Comparison of ENCODE assay signal across 13 cellular contexts in the genomic region with DNA sequence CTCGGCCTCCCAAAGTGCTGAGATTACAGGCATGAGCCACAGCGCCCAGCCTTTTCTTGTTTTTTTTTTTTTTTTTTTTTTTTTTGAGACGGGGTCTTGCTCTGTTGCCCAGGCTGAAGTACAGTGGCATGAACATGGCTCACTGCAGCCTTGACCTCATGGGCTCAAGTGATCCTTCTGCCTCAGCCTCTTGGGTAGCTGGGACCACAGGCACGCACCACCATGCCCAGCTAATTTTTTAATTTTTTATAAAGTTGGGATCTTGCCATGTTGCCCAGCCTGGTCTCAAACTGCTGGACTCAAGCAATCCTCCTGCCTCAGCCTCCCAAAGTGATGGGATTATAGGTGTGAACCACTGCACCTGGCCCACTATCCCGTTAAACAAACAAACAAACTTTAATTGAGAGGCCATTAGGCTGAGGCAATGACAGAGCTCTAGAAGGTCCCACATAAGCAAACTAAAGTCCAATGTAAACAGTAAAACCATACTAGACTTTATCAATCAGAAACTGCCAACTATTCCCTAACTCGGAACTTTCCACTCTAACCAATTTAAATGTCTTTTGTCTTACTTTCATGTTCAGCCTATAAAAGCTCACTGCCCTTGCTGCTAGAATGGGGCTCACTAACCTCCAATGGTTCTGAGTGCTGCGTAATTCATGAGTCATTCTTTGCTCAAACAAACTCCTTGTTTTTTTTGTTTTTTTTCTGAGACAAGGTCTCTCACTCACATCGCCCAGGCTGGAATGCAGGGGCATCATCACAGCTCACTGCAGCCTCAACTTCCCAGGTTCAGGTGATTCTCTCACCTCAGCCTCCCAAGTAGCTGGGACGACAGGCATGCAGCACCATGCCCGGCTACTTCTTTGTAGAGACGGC. TPM values are rescaled to one million over a fixed set of nuclear protein-coding genes. Genes with fewer than 3 reads are reported as not detected.
DNase-seq lines count a peak whose midpoint lies in the region; ATAC-seq, FAIRE-seq and TF ChIP-seq lines count a peak whose summit lies in the region.
"Had no signal": no experiment of that assay in that cellular context is flagged by ENCODE, and none has a peak within 500 bp of the region (broad histone marks: within the 10 kb centered on the region; RNA-seq: fewer than 3 reads in every experiment).

No MANE protein-coding gene starts in this region.

- FAIRE-seq in A549 (lab: Jason Lieb, UNC): peak; percentile 99
- FAIRE-seq: small intestine had no signal

- peaks cover 16% of the 10 kb centered on the region for H3K9me3 ChIP-seq in A549
- no peaks in the 10 kb centered on the region for H3K9me3 ChIP-seq in HAP-1
- H3K9me3 ChIP-seq in prostate gland: no peaks in the 10 kb centered on the region

- H3K36me3 ChIP-seq in HAP-1 (replicated peaks) (peaks cover 3% of the 10 kb centered on the region; the same call in 1 of the 2 replicates), prostate gland (no peaks in the 10 kb centered on the region)

- no peak for TF ChIP-seq RAD21 in A549 (conservative IDR thresholded peaks at IDR 0.05 in 1 of 2, IDR thresholded peaks at IDR 0.05 in 1 of 2)

- H3K36me3 Mint-ChIP-seq in HFFc6 (ENCODE audit: low read depth): peaks cover 31% of the 10 kb centered on the region

- H3K27me3 ChIP-seq in HAP-1 (ENCODE audit: low read depth) (no peaks in the 10 kb centered on the region), prostate gland (replicated peaks; ENCODE audit: insufficient read depth) (no peaks in the 10 kb centered on the region)

- H3K4me1 Mint-ChIP-seq in HFFc6 (ENCODE audit: low read depth): peaks cover 28% of the 10 kb centered on the region
- H3K4me1 Mint-ChIP-seq: stimulated activated memory B cell treated with anti-CD40 and anti-IgM and Interleukin-4, amounts not matched to agents 10 μg/mL and 1 μg/mL and 100 μg/mL, for 72 hours; T-cell had no signal

- TF ChIP-seq CTCF in A549 (IDR thresholded peaks at IDR 0.05) (no peak), HFFc6 (IDR thresholded peaks at IDR 0.05) (no peak), prostate gland (IDR thresholded peaks at IDR 0.05) (no peak)

- in situ Hi-C loops in HAP-1 (cut with MboI; ENCODE audit: low sequenced_read_pairs): no loop called here

- H3K27ac Mint-ChIP-seq in HFFc6: peak overlapping the region; percentile 77
- H3K27ac Mint-ChIP-seq: dendritic cell treated with granulocyte-macrophage colony-stimulating factor and Interleukin-4, amounts not matched to agents 40 ng/mL and 50 ng/mL, for 4 days; stimulated activated memory B cell treated with anti-CD40 and anti-IgM and Interleukin-4, amounts not matched to agents 10 μg/mL and 1 μg/mL and 100 μg/mL, for 72 hours; T-cell had no signal

- peak overlapping the region; percentile 62 for H3K4me2 ChIP-seq in A549

- 38% methylated on average over 11 of the region's 11 CpGs for WGBS in A549 (ENCODE audit: missing lambda C conversion rate)
- WGBS in prostate gland: 81% methylated on average over 11 of the region's 11 CpGs

- DNase-seq in A549 (ENCODE audit: low read depth in 1 of 2, low spot score in 1 of 2) (peak; percentile 75 to 86), HFFc6 (peak; percentile 89), amniotic stem cell (lab: John Stamatoyannopoulos, UW) (peak; percentile 63), hepatic stellate cell (ENCODE audit: low spot score) (peak; percentile 49), HAP-1 (ENCODE audit: low spot score in 2 of 2) (no peak), prostate gland (ENCODE audit: low spot score) (no peak), NCI-H1092 (lab: John Stamatoyannopoulos, UW) (no peak), superior temporal gyrus (ENCODE audit: extremely low spot score) (no peak)
- DNase-seq: small intestine, T-cell had no signal

- ATAC-seq in A549: peak; percentile 97 to 98
- ATAC-seq: stimulated activated memory B cell treated with anti-CD40 and anti-IgM and Interleukin-4, amounts not matched to agents 10 μg/mL and 1 μg/mL and 100 μg/mL, for 72 hours; T-cell had no signal

- TF ChIP-seq EP300 in A549 (IDR thresholded peaks at IDR 0.05): no peak

- H3K4me3 Mint-ChIP-seq in HFFc6: peak overlapping the region; percentile 30; the same call in 1 of the 2 replicates
- H3K4me3 Mint-ChIP-seq: dendritic cell treated with granulocyte-macrophage colony-stimulating factor and Interleukin-4, amounts not matched to agents 40 ng/mL and 50 ng/mL, for 4 days; stimulated activated memory B cell treated with anti-CD40 and anti-IgM and Interleukin-4, amounts not matched to agents 10 μg/mL and 1 μg/mL and 100 μg/mL, for 72 hours; T-cell had no signal

- no peak overlapping the region for H3K4me3 ChIP-seq in A549
- H3K4me3 ChIP-seq in HAP-1: no peak overlapping the region
- no peak overlapping the region for H3K4me3 ChIP-seq in prostate gland

- POLR2A ChIA-PET in A549 (lab: Yijun Ruan, JAX): interaction anchor here (0.8 to 1.1 kb wide), 2 partner anchors 24 to 160 kb away, joined by 3 to 4 read pairs; partner anchors contain the start of gene EDRF1

- TF ChIP-seq POLR2A in A549 (IDR thresholded peaks at IDR 0.05; ENCODE audit: low read length) (no peak), prostate gland (IDR thresholded peaks at IDR 0.05) (no peak)

- CTCF ChIA-PET in A549 (lab: Yijun Ruan, JAX): interaction anchor here (0.6 to 3.9 kb wide), 4 partner anchors 10 to 1137 kb away, joined by 3 to 15 read pairs (median 3); no protein-coding TSS in a partner anchor

- intact Hi-C loops in prostate gland (cut with DNase I): no loop called here

- peaks cover 42% of the 10 kb centered on the region for H3K4me1 ChIP-seq in A549
- H3K4me1 ChIP-seq in HAP-1: peaks cover 9% of the 10 kb centered on the region
- H3K4me1 ChIP-seq in prostate gland (replicated peaks): no peaks in the 10 kb centered on the region

- H3K27ac ChIP-seq in A549 (peak overlapping the region; percentile 67 to 79; a peak in 5 of 6 replicates), prostate gland (no peak overlapping the region)

- no peaks in the 10 kb centered on the region; the same call in 1 of the 2 replicates for H3K27me3 Mint-ChIP-seq in HFFc6 (ENCODE audit: insufficient read depth)
- H3K27me3 Mint-ChIP-seq: dendritic cell treated with granulocyte-macrophage colony-stimulating factor and Interleukin-4, amounts not matched to agents 40 ng/mL and 50 ng/mL, for 4 days; stimulated activated memory B cell treated with anti-CD40 and anti-IgM and Interleukin-4, amounts not matched to agents 10 μg/mL and 1 μg/mL and 100 μg/mL, for 72 hours; T-cell had no signal

- H3K9me3 Mint-ChIP-seq in HFFc6: peaks cover 14% of the 10 kb centered on the region

TF ChIP-seq in A549, 52 proteins besides CTCF, POLR2A, EP300 and RAD21 (continues in another document):
- TF ChIP-seq RNF2 (IDR thresholded peaks at IDR 0.05; ENCODE audit: borderline replicate concordance, low read depth): no peak
- peak; percentile 88 for TF ChIP-seq FOSL2 (IDR thresholded peaks at IDR 0.05)
- TF ChIP-seq FOSL2 (CRISPR knock-in tag; IDR thresholded peaks at IDR 0.05): peak; percentile 93
- TF ChIP-seq PBX3 (IDR thresholded peaks at IDR 0.05): no peak
- TF ChIP-seq PHF8 (IDR thresholded peaks at IDR 0.05; ENCODE audit: borderline replicate concordance, low read depth): no peak
- TF ChIP-seq ZSCAN20 (CRISPR knock-in tag; IDR thresholded peaks at IDR 0.05): no peak
- peak in 1 of 2 experiments; percentile 67; a peak in 2 of 4 replicates for TF ChIP-seq CEBPB (IDR thresholded peaks at IDR 0.05)

RNA-seq across cellular contexts. Expression of gene DHX32, which starts 1.9 kb away (rescaled TPM):
- polyA plus RNA-seq in A549 (2011; rRNA removed) (59.2 and 61.8 TPM in 2 replicates), A549 (2017; fragmentation: RNase III; extraction: RNeasy Plus Mini Kit Qiagen cat#74134 plus additional on column Dnase treatment) (28.2 to 40.5 TPM (median 37.4 TPM) in 3 replicates)
- 14.3 and 16.2 TPM in 2 replicates for polyA plus RNA-seq in A549 (2012; cell fraction: cytosol; rRNA removed)
- polyA plus RNA-seq in A549 (2012; cell fraction: nucleus; rRNA removed): 10.0 and 15.6 TPM in 2 replicates
- polyA minus RNA-seq in A549 (2011; rRNA and poly(A)+ RNA removed): 32.2 and 34.6 TPM in 2 replicates
- total RNA-seq in HFFc6 (2021; fragmentation: NEBNext Ultra II Directional; extraction: Animal tissue kit (Norgen Biotek cat#: 25700)): 10 to 100 TPM; 18.6 to 22.4 (median 20.8) TPM
- total RNA-seq in prostate gland: 10 to 100 TPM; 39.3 to 53.5 TPM

RNA-seq across cellular contexts. Expression of gene FANK1, which starts 17.2 kb away (rescaled TPM):
- 4.3 and 5.3 TPM in 2 replicates for polyA plus RNA-seq in A549 (2011; rRNA removed)
- polyA plus RNA-seq in A549 (2012; cell fraction: cytosol; rRNA removed): 1.6 and 2.1 TPM in 2 replicates
- polyA plus RNA-seq in A549 (2012; cell fraction: nucleus; rRNA removed): 1.8 and 5.4 TPM in 2 replicates
- 3.4 to 5.6 TPM (median 4.1 TPM) in 3 replicates for polyA plus RNA-seq in A549 (2017; fragmentation: RNase III; extraction: RNeasy Plus Mini Kit Qiagen cat#74134 plus additional on column Dnase treatment)
- polyA minus RNA-seq in A549 (2011; rRNA and poly(A)+ RNA removed): 3.9 and 5.4 TPM in 2 replicates
- total RNA-seq in HFFc6 (2021; fragmentation: NEBNext Ultra II Directional; extraction: Animal tissue kit (Norgen Biotek cat#: 25700)): 1 to 10 TPM in 2 of 6 experiments, under 1 TPM in 4; 0.50 to 1.4 (median 0.88) TPM
- total RNA-seq in prostate gland: 1 to 10 TPM; 2.6 to 7.9 TPM
- polyA plus RNA-seq: liver had no signal

RNA-seq across cellular contexts. Expression of gene BCCIP, which starts 55.9 kb away (rescaled TPM):
- polyA plus RNA-seq in A549 (2011; rRNA removed) (74.0 and 130 TPM in 2 replicates), A549 (2017; fragmentation: RNase III; extraction: RNeasy Plus Mini Kit Qiagen cat#74134 plus additional on column Dnase treatment) (140 to 170 TPM (median 142 TPM) in 3 replicates)
- polyA plus RNA-seq in A549 (2012; cell fraction: cytosol; rRNA removed): 34.7 and 47.0 TPM in 2 replicates
- 9.4 and 14.5 TPM in 2 replicates for polyA plus RNA-seq in A549 (2012; cell fraction: nucleus; rRNA removed)
- 18.0 and 21.0 TPM in 2 replicates for polyA minus RNA-seq in A549 (2011; rRNA and poly(A)+ RNA removed)
- 10 to 100 TPM; 70.7 to 92.4 (median 88.0) TPM for total RNA-seq in HFFc6 (2021; fragmentation: NEBNext Ultra II Directional; extraction: Animal tissue kit (Norgen Biotek cat#: 25700))
- total RNA-seq in prostate gland: 10 to 100 TPM; 38.9 to 43.4 TPM

RNA-seq across cellular contexts. Expression of gene UROS, which starts 56.1 kb away (rescaled TPM):
- polyA plus RNA-seq in A549 (2011; rRNA removed) (53.6 and 71.1 TPM in 2 replicates), A549 (2017; fragmentation: RNase III; extraction: RNeasy Plus Mini Kit Qiagen cat#74134 plus additional on column Dnase treatment) (50.2 to 52.9 TPM (median 51.1 TPM) in 3 replicates)
- 44.1 and 50.7 TPM in 2 replicates for polyA plus RNA-seq in A549 (2012; cell fraction: cytosol; rRNA removed)
- 67.1 and 71.3 TPM in 2 replicates for polyA plus RNA-seq in A549 (2012; cell fraction: nucleus; rRNA removed)
- polyA minus RNA-seq in A549 (2011; rRNA and poly(A)+ RNA removed): 33.6 and 35.4 TPM in 2 replicates
- 100 to 1,000 TPM in 1 of 6 experiments, 10 to 100 TPM in 5; 84.9 to 102 (median 91.4) TPM for total RNA-seq in HFFc6 (2021; fragmentation: NEBNext Ultra II Directional; extraction: Animal tissue kit (Norgen Biotek cat#: 25700))
- 10 to 100 TPM; 45.0 to 49.0 TPM for total RNA-seq in prostate gland

Comparison
In these comparisons a context has a peak if more than half of its experiments do, and no peak if none do; other contexts are left out.
1. DNase-seq: peak in A549 (2 of 2), HFFc6 (single experiment), amniotic stem cell (single experiment) and hepatic stellate cell (single experiment); none in HAP-1 (0 of 2), prostate gland (single experiment), NCI-H1092 (single experiment) and superior temporal gyrus (single experiment).
2. H3K27ac ChIP-seq: peak in A549 (2 of 2); none in prostate gland (0 of 2).